9 cellular contexts compared by ENCODE assay signal in genomic region chr6:125791151-125791819, GRCh38. TPM values are rescaled to one million over a fixed set of nuclear protein-coding genes. Genes with fewer than 3 reads are reported as not detected.
DNase-seq lines count a peak whose midpoint lies in the region; ATAC-seq and TF ChIP-seq lines count a peak whose summit lies in the region.
"Had no signal": no experiment of that assay in that cellular context is flagged by ENCODE, and none has a peak within 500 bp of the region (broad histone marks: within the 10 kb centered on the region; RNA-seq: fewer than 3 reads in every experiment).

No MANE protein-coding gene starts in this region.

- peaks cover 10% of the 10 kb centered on the region for H3K4me1 ChIP-seq in thymus (ENCODE audit: control insufficient read depth, insufficient read depth, low read length)

- H3K27ac ChIP-seq in thymus (ENCODE audit: low read depth): peak overlapping the region; percentile 93

- ATAC-seq in GM18868 (IDR thresholded peaks at IDR 0.05; ENCODE audit: unreplicated experiment) (peak; percentile 31), HG03103 (IDR thresholded peaks at IDR 0.05; ENCODE audit: low read depth, unreplicated experiment) (peak; percentile 30)

- TF ChIP-seq CTCF in endothelial cell (IDR thresholded peaks at IDR 0.05; ENCODE audit: unreplicated experiment): no peak

- peak overlapping the region; percentile 26 for H3K27ac Mint-ChIP-seq in endothelial cell (ENCODE audit: unreplicated experiment)

- H3K4me1 Mint-ChIP-seq in endothelial cell (ENCODE audit: unreplicated experiment): peaks cover 35% of the 10 kb centered on the region

- peak overlapping the region; percentile 94 for H3K4me3 Mint-ChIP-seq in endothelial cell (ENCODE audit: unreplicated experiment)

- H3K36me3 ChIP-seq in thymus (ENCODE audit: control insufficient read depth, insufficient read depth): no peaks in the 10 kb centered on the region

- under 1% methylated on average over 28 of the region's 28 CpGs for WGBS in thymus

- H3K27me3 Mint-ChIP-seq in endothelial cell (ENCODE audit: unreplicated experiment): peaks cover 4% of the 10 kb centered on the region

- DNase-seq in C1 segment of cervical spinal cord (lab: John Stamatoyannopoulos, UW) (peak in 11 of 14 donors; percentile 28 to 82 (median 53)), NCI-H2227 treated with DMSO at 0.1 percent for 48 hours (lab: John Stamatoyannopoulos, UW) (peak; percentile 54), endothelial cell (ENCODE audit: low spot score) (no peak), midbrain (lab: John Stamatoyannopoulos, UW) (peak; percentile 77)
- DNase-seq in activated CD4-positive, alpha-beta T cell treated with anti-CD3 and anti-CD28 coated beads, Interleukin-2, amount 50 U/mL, for 1 hour: peak; percentile 41

- no peaks in the 10 kb centered on the region for H3K9me3 Mint-ChIP-seq in endothelial cell (ENCODE audit: unreplicated experiment)

- peak overlapping the region; percentile 90 for H3K4me3 ChIP-seq in thymus (ENCODE audit: low read length)

- H3K9me3 ChIP-seq in thymus (ENCODE audit: control insufficient read depth): no peaks in the 10 kb centered on the region

- no peaks in the 10 kb centered on the region for H3K36me3 Mint-ChIP-seq in endothelial cell (ENCODE audit: low read depth, unreplicated experiment)

- H3K27me3 ChIP-seq in thymus (ENCODE audit: control insufficient read depth, insufficient read depth): no peaks in the 10 kb centered on the region

RNA-seq across cellular contexts. Expression of gene NCOA7, which starts 0.5 kb away (rescaled TPM):
- 26.2 TPM for total RNA-seq in endothelial cell (ENCODE audit: unreplicated experiment)
- polyA plus RNA-seq in thymus: 15.8 TPM

RNA-seq across cellular contexts. Expression of gene HEY2, which starts 41.9 kb away (rescaled TPM):
- 82.7 TPM for total RNA-seq in endothelial cell (ENCODE audit: unreplicated experiment)
- 2.8 TPM for polyA plus RNA-seq in thymus
- total RNA-seq: activated CD8-positive, alpha-beta memory T cell treated with anti-CD3 and anti-CD28 coated beads for 36 hours had no signal
